ENCODE assay signal across 9 cellular contexts in the genomic region with DNA sequence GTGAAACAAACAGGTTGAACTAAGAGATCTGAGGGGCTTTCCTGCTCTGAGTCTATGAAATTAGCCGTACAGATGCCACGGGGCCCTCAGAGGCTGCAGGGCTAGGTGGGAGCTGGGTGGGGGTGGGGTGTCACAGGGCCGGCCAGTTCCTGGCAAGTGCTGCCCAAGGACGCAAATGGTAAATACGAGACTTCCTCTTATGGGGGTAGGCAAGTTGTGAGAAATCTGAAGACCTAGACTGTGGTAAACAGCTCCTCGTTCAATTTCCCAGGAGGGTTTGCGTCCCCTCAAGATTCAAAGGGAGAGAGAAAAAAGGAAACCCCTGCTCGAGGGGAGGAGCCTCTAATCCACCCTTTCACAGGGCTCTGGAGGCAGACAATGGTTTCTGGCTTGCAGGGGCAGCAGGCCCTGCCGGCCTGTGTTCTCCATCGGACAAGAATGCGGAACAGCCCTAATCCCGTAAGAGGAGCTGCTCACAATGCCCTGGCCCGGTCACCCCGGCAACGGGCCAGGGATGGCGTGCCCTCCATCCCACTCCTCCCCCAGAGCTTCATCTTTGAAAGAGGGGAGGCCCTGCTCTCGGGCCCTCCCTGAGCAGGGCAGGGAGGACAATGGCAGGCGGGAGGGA. TPM values are rescaled to one million over a fixed set of nuclear protein-coding genes. Genes with fewer than 3 reads are reported as not detected.
DNase-seq lines count a peak whose midpoint lies in the region; ATAC-seq and TF ChIP-seq lines count a peak whose summit lies in the region.
"Had no signal": no experiment of that assay in that cellular context is flagged by ENCODE, and none has a peak within 500 bp of the region (broad histone marks: within the 10 kb centered on the region; RNA-seq: fewer than 3 reads in every experiment).

No MANE protein-coding gene starts in this region.

- peak overlapping the region; percentile 94 to 98 for H3K27ac Mint-ChIP-seq in natural killer cell

- no peaks in the 10 kb centered on the region for H4K20me1 ChIP-seq in fibroblast of lung (ENCODE audit: control insufficient read depth, extremely low read depth, insufficient read depth, low read length)

- H3K9ac ChIP-seq in fibroblast of lung (ENCODE audit: insufficient read depth, low read length), result peak overlapping the region; percentile 43

- H3K27me3 ChIP-seq in fibroblast of lung (ENCODE audit: control insufficient read depth, insufficient read depth, low read length), result no peaks in the 10 kb centered on the region

- peak overlapping the region; percentile 86 for H3K4me3 Mint-ChIP-seq in natural killer cell

- H3K79me2 ChIP-seq in fibroblast of lung (ENCODE audit: control insufficient read depth, insufficient read depth, low read length), result peaks cover 79% of the 10 kb centered on the region

- no peaks in the 10 kb centered on the region for H3K9me3 Mint-ChIP-seq in natural killer cell

- in situ Hi-C loops in GM13977 (cut with MboI; ENCODE audit: low pct_unique_long_range_greater_than_20kb, low sequenced_read_pairs, unreplicated experiment) (no loop called here), KBM-7 (cut with MboI; ENCODE audit: low pct_unique_long_range_greater_than_20kb, low sequenced_read_pairs) (no loop called here)

- DNase-seq in GM13977 (ENCODE audit: low spot score) (peak; percentile 77), KBM-7 (peak; percentile 63), fibroblast of lung (ENCODE audit: low read depth in 2 of 2) (peak; percentile 70 to 91), natural killer cell (peak; percentile 51), NCI-H146 (lab: John Stamatoyannopoulos, UW) (no peak), DMS 273 treated with DMSO at 0.1 percent for 48 hours (lab: John Stamatoyannopoulos, UW) (no peak)
- peak; percentile 72 for DNase-seq in activated CD8-positive, alpha-beta memory T cell treated with anti-CD3 and anti-CD28 coated beads, Interleukin-2, amount 50 U/mL, for 48 hours

- intact Hi-C loops in natural killer cell (cut with micrococcal nuclease), result loop anchor here (1.0 to 5.0 kb wide), 4 partner anchors 8 to 191 kb away; partner anchors contain the start of genes DSTYK, NUAK2 and RBBP5

- peak overlapping the region; percentile 75 for H3K4me2 ChIP-seq in fibroblast of lung (ENCODE audit: extremely low read depth, insufficient read depth, low read length)

- H3K4me1 ChIP-seq in fibroblast of lung (ENCODE audit: control insufficient read depth, extremely low read depth, insufficient read depth, low read length), result peaks cover 30% of the 10 kb centered on the region

- H3K4me1 Mint-ChIP-seq in natural killer cell, result peaks cover 77 to 83% of the 10 kb centered on the region in 2 donors

- peak overlapping the region; percentile 83 for H3K27ac ChIP-seq in fibroblast of lung (ENCODE audit: insufficient read depth, low read length)

- ATAC-seq in natural killer cell (peak; percentile 86 to 91 (median 89)), GM21737 (IDR thresholded peaks at IDR 0.05; ENCODE audit: unreplicated experiment) (no peak)

- no peaks in the 10 kb centered on the region for H3K27me3 Mint-ChIP-seq in natural killer cell (ENCODE audit: low read depth in 2 of 2)

- TF ChIP-seq CTCF in GM13977 (IDR thresholded peaks at IDR 0.05; ENCODE audit: extremely low read depth, insufficient read depth, missing control alignments) (no peak), fibroblast of lung (conservative IDR thresholded peaks at IDR 0.05 in 1 of 2, IDR thresholded peaks at IDR 0.05 in 1 of 2; ENCODE audit: low read depth in 1 of 2, low read length in 2 of 2) (no peak), natural killer cell (IDR thresholded peaks at IDR 0.05) (no peak)

- H3K9me3 ChIP-seq in fibroblast of lung (ENCODE audit: control insufficient read depth, insufficient read depth, low read depth, low read length), result no peaks in the 10 kb centered on the region

- H2AFZ ChIP-seq in fibroblast of lung (ENCODE audit: low read length), result peak overlapping the region; percentile 64

- no peaks in the 10 kb centered on the region for H3K36me3 Mint-ChIP-seq in natural killer cell

- peaks cover 12% of the 10 kb centered on the region for H3K36me3 ChIP-seq in fibroblast of lung (ENCODE audit: control insufficient read depth, insufficient read depth, low read length)

- H3K4me3 ChIP-seq in fibroblast of lung (replicated peaks in 1 of 4; ENCODE audit: control extremely low read depth in 1 of 4, insufficient read depth in 1 of 4, low read depth in 3 of 4, low read length in 4 of 4), result peak overlapping the region in 2 of 4 experiments; percentile 11 to 19

RNA-seq across cellular contexts. Expression of gene NUAK2, which starts 7.8 kb away (rescaled TPM):
- total RNA-seq in fibroblast of lung (1.0 and 1.7 TPM in 2 replicates), natural killer cell (10 to 100 TPM; 17.3 to 21.7 (median 21.5) TPM)
- polyA plus RNA-seq in fibroblast of lung, result 2.0 and 4.9 TPM in 2 replicates
- 2.4 and 5.6 TPM in 2 replicates for polyA plus RNA-seq in fibroblast of lung (2012)
- 4.1 and 13.6 TPM in 2 replicates for polyA minus RNA-seq in fibroblast of lung (ENCODE audit: low replicate concordance)

RNA-seq across cellular contexts. Expression of gene KLHDC8A, which starts 42.9 kb away (rescaled TPM):
- not detected in 2 replicates for total RNA-seq in fibroblast of lung
- not detected in 2 replicates for polyA plus RNA-seq in fibroblast of lung
- not detected in 2 replicates for polyA plus RNA-seq in fibroblast of lung (2012)
- not detected in 2 replicates for polyA minus RNA-seq in fibroblast of lung (ENCODE audit: low replicate concordance)
- total RNA-seq in natural killer cell, result not detected
- total RNA-seq: NCI-H460 had no signal

Comparison
In these comparisons a context has a peak if more than half of its experiments do, and no peak if none do; other contexts are left out.
1. DNase-seq: peak in GM13977 (single experiment), KBM-7 (single experiment), activated CD8-positive, alpha-beta memory T cell treated with anti-CD3 and anti-CD28 coated beads, Interleukin-2, amount 50 U/mL, for 48 hours (single experiment), fibroblast of lung (2 of 2) and natural killer cell (single experiment); none in NCI-H146 (single experiment) and DMS 273 treated with DMSO at 0.1 percent for 48 hours (single experiment).